ENCODE assay signal across 27 cellular contexts in genomic region chr12:84719997-84720396, GRCh38.
DNase-seq lines count a peak whose midpoint lies in the region; ATAC-seq, FAIRE-seq and TF ChIP-seq lines count a peak whose summit lies in the region.
"Had no signal": no experiment of that assay in that cellular context is flagged by ENCODE, and none has a peak within 500 bp of the region (broad histone marks: within the 10 kb centered on the region; RNA-seq: fewer than 3 reads in every experiment).

No MANE protein-coding gene starts in this region.

- H3K36me3 ChIP-seq in SK-N-SH (replicated peaks in 1 of 2; ENCODE audit: control insufficient read depth in 1 of 2, insufficient read depth in 2 of 2, low read length in 1 of 2), result no peaks in the 10 kb centered on the region
- no peaks in the 10 kb centered on the region for H3K36me3 ChIP-seq in pancreas
- H3K36me3 ChIP-seq: BE2C, BLaER1 had no signal

- peak; percentile 75 for ATAC-seq in SK-N-SH treated with all-trans-retinoic acid at 6 μM for 48 hours
- no peak for ATAC-seq in pancreas
- no peak for ATAC-seq in activated CD4-positive, CD25-positive, alpha-beta regulatory T cell treated with anti-CD3 and anti-CD28 coated beads, Interleukin-2, amount 50 U/mL, for 24 hours
- ATAC-seq: GM12878 had no signal

- H3K4me3 ChIP-seq in SK-N-SH (ENCODE audit: low read depth in 2 of 2, low read length in 1 of 2) (no peak overlapping the region), pancreas (no peak overlapping the region)
- H3K4me3 ChIP-seq: BLaER1, GM12878 had no signal

- intact Hi-C loops in pancreas (cut with DNase I), result no loop called here

- H3F3A ChIP-seq in SK-N-SH (replicated peaks; ENCODE audit: insufficient read depth), result no peaks in the 10 kb centered on the region

- no peaks in the 10 kb centered on the region for H4K20me1 ChIP-seq in SK-N-SH (ENCODE audit: insufficient read depth)
- H4K20me1 ChIP-seq: BLaER1 had no signal

- CTCF ChIA-PET in SK-N-SH (lab: Yijun Ruan, JAX), result no interaction called here

- no peak overlapping the region for H3K9ac ChIP-seq in SK-N-SH
- H3K9ac ChIP-seq: BLaER1 had no signal

- WGBS in SK-N-SH (ENCODE audit: low lambda C conversion rate), result 14% methylated on average over 1 of the region's 1 CpG
- 65 to 77% methylated on average over 1 of the region's 1 CpG for WGBS in pancreas, 2 donors

- no peaks in the 10 kb centered on the region for H3K9me2 ChIP-seq in SK-N-SH

- DNase-seq in SK-N-SH (no peak), NCI-H69 (lab: John Stamatoyannopoulos, UW) (peak; percentile 55), pancreas (no peak), dedifferentiated amniotic fluid mesenchymal stem cell (ENCODE audit: extremely low spot score) (no peak)
- DNase-seq: 8988T; ACHN; BE2C; C1 segment of cervical spinal cord; CD4-positive, alpha-beta memory T cell; CD4-positive, CD25-positive, alpha-beta regulatory T cell; CD8-positive, alpha-beta memory T cell; COR-L47; DMS 273 treated with DMSO at 0.1 percent for 48 hours; DMS153; DMS53; DMS79; DND-41; EL; GDM1 had no signal

- H3K79me2 ChIP-seq in SK-N-SH (ENCODE audit: insufficient read depth), result no peaks in the 10 kb centered on the region

- no peak for TF ChIP-seq RAD21 in SK-N-SH (IDR thresholded peaks at IDR 0.05; ENCODE audit: low read length)

- no peak overlapping the region for H2AFZ ChIP-seq in SK-N-SH (ENCODE audit: low read depth)

- H3K4me1 ChIP-seq in SK-N-SH (ENCODE audit: control insufficient read depth in 1 of 2, insufficient read depth in 2 of 2, low read depth in 1 of 2, low read length in 1 of 2), result no peaks in the 10 kb centered on the region; a peak in 1 of 4 replicates
- no peaks in the 10 kb centered on the region for H3K4me1 ChIP-seq in pancreas
- H3K4me1 ChIP-seq: BLaER1 had no signal

- FAIRE-seq in pancreas (lab: Jason Lieb, UNC), result peak; percentile 5
- FAIRE-seq: A204.1, GM12878, GM12892, GM18507, GM19239 had no signal

- POLR2A ChIA-PET in SK-N-SH (lab: Yijun Ruan, JAX), result no interaction called here

- 0 out of 4 replicates have a peak, but pooled peaks of 1 of the 2 experiments have one; percentile 7 for TF ChIP-seq EP300 in SK-N-SH (IDR thresholded peaks at IDR 0.05; ENCODE audit: borderline replicate concordance in 1 of 2, low read depth in 1 of 2, low read length in 1 of 2)

- no peak for TF ChIP-seq CTCF in SK-N-SH (IDR thresholded peaks at IDR 0.05)
- TF ChIP-seq CTCF in pancreas (IDR thresholded peaks at IDR 0.05), result no peak

- H3K27ac ChIP-seq in SK-N-SH (ENCODE audit: low read depth in 2 of 2, low read length in 1 of 2), result no peak overlapping the region
- H3K27ac ChIP-seq in pancreas, result no peak overlapping the region
- H3K27ac ChIP-seq: BLaER1 had no signal

- H3K9me3 ChIP-seq in SK-N-SH, result no peaks in the 10 kb centered on the region
- H3K9me3 ChIP-seq in pancreas, result no peaks in the 10 kb centered on the region
- H3K9me3 ChIP-seq: BE2C, BLaER1 had no signal

- no peak overlapping the region for H3K4me2 ChIP-seq in SK-N-SH
- H3K4me2 ChIP-seq: BLaER1 had no signal

- H3K27me3 ChIP-seq in SK-N-SH (ENCODE audit: insufficient read depth), result no peaks in the 10 kb centered on the region
- H3K27me3 ChIP-seq in pancreas, result no peaks in the 10 kb centered on the region
- H3K27me3 ChIP-seq: BE2C, BLaER1 had no signal

TF ChIP-seq in SK-N-SH treated with all-trans-retinoic acid at 6 μM for 48 hours, 23 proteins besides CTCF, POLR2A, EP300 and RAD21:
- 0 out of 2 replicates have a peak, but pooled peaks have one; percentile 58 for TF ChIP-seq ZC3H10 (CRISPR knock-in tag; IDR thresholded peaks at IDR 0.05)
- peak; percentile 93 for TF ChIP-seq ISL1 (CRISPR knock-in tag; IDR thresholded peaks at IDR 0.05)
- TF ChIP-seq ZNF8 (CRISPR knock-in tag; IDR thresholded peaks at IDR 0.05), result no peak
- peak; percentile 36; the same call in 1 of the 2 replicates for TF ChIP-seq CREB5 (CRISPR knock-in tag; IDR thresholded peaks at IDR 0.05; ENCODE audit: low read depth)
- TF ChIP-seq ZFP30 (CRISPR knock-in tag; IDR thresholded peaks at IDR 0.05), result no peak
- peak; percentile 35; the same call in 1 of the 2 replicates for TF ChIP-seq TCF4 (CRISPR knock-in tag; IDR thresholded peaks at IDR 0.05; ENCODE audit: borderline replicate concordance)
- TF ChIP-seq PATZ1 (CRISPR knock-in tag; IDR thresholded peaks at IDR 0.05; ENCODE audit: borderline replicate concordance), result 0 out of 2 replicates have a peak, but pooled peaks have one; percentile 59
- TF ChIP-seq ZNF565 (CRISPR knock-in tag; conservative IDR thresholded peaks at IDR 0.05; ENCODE audit: low read depth), result no peak

TF ChIP-seq in SK-N-SH, 30 proteins besides CTCF, POLR2A, EP300 and RAD21:
- TF ChIP-seq FOXM1 (IDR thresholded peaks at IDR 0.05; ENCODE audit: low read depth), result no peak
- no peak for TF ChIP-seq NFIC (IDR thresholded peaks at IDR 0.05; ENCODE audit: borderline replicate concordance)
- TF ChIP-seq FOSL2 (IDR thresholded peaks at IDR 0.05; ENCODE audit: borderline replicate concordance, low read depth), result no peak
- TF ChIP-seq IRF3 (IDR thresholded peaks at IDR 0.05; ENCODE audit: low read depth, low read length), result no peak
- no peak for TF ChIP-seq EZH2phosphoT487 (IDR thresholded peaks at IDR 0.05; ENCODE audit: borderline replicate concordance, low read depth)
- no peak for TF ChIP-seq FOXJ3 (CRISPR knock-in tag; IDR thresholded peaks at IDR 0.05)
TF ChIP-seq in SK-N-SH: peak in this region for 0.
